Comparison of ENCODE assay signal across 14 cellular contexts in the genomic region with DNA sequence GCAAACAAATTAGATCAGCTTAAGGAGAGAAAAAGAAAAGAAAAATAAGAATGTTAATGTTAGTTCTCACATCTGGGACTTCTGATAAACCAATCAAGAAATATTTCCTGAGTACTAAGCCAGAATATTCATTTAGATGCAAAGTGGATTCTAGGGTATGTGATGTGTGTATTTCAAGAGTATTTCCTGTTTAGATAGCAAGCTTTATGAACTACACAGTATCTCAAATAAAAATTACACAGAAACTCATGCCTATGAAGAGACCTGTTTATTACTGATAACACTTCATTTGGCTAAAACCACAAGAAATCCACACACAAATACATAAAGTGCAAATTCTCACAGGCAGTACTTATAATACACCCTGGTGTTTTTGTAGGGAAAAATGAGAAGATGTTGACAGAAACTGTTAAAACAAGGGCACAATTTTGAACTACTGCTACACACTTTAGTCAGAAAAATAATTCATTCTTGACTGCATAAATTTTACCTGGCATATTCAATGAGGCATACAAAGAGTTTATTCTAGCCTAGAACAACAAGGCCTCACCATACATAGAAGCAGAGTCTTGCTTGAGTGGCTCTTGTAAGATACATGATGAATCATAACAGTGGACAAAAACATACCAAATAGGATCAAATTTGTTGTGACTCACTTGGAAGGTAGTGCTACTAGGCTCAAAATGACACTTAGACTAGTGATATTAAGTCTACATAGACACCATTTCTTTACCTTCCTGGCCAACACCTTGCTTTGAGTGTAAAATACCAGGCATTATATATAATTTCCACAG. TPM values are rescaled to one million over a fixed set of nuclear protein-coding genes. Genes with fewer than 3 reads are reported as not detected.
DNase-seq lines count a peak whose midpoint lies in the region; ATAC-seq and TF ChIP-seq lines count a peak whose summit lies in the region.
"Had no signal": no experiment of that assay in that cellular context is flagged by ENCODE, and none has a peak within 500 bp of the region (broad histone marks: within the 10 kb centered on the region; RNA-seq: fewer than 3 reads in every experiment).

No MANE protein-coding gene starts in this region.

- no peak overlapping the region for H3K4me3 ChIP-seq in left lung
- no peak overlapping the region for H3K4me3 ChIP-seq in WERI-Rb-1 (ENCODE audit: low read depth, low read length)
- H3K4me3 ChIP-seq: heart right ventricle had no signal

- H3K27me3 ChIP-seq in left lung (no peaks in the 10 kb centered on the region), WERI-Rb-1 (ENCODE audit: insufficient read depth, low read depth, severe bottlenecking) (no peaks in the 10 kb centered on the region)
- H3K27me3 ChIP-seq: heart right ventricle, neutrophil had no signal

- intact Hi-C loops in left lung (cut with DNase I) = no loop called here

- peaks cover 9 to 10% of the 10 kb centered on the region in 2 donors for H3K4me1 ChIP-seq in left lung

- no peaks in the 10 kb centered on the region for H3K36me3 ChIP-seq in left lung
- no peaks in the 10 kb centered on the region for H3K36me3 ChIP-seq in WERI-Rb-1

- ATAC-seq in left lung (peak; percentile 30), HG02763 (IDR thresholded peaks at IDR 0.05; ENCODE audit: unreplicated experiment) (no peak), GM21737 (IDR thresholded peaks at IDR 0.05; ENCODE audit: unreplicated experiment) (no peak)
- ATAC-seq: heart right ventricle had no signal

- DNase-seq in DMS79 treated with DMSO at 0.1 percent for 48 hours (lab: John Stamatoyannopoulos, UW) (peak; percentile 55), RKO (ENCODE audit: low spot score) (peak; percentile 65), dedifferentiated amniotic fluid mesenchymal stem cell (ENCODE audit: extremely low spot score) (peak; percentile 31), left lung (no peak), WERI-Rb-1 (no peak), NCI-H524 treated with DMSO at 0.1 percent for 48 hours (lab: John Stamatoyannopoulos, UW) (no peak)
- DNase-seq: activated naive CD4-positive, alpha-beta T cell treated with anti-CD3 and anti-CD28 coated beads, Interleukin-2, amount 10 ng/mL, durations not matched to agents 7 days and 5 days; heart right ventricle; stimulated activated CD4-positive, alpha-beta T cell treated with anti-CD3 and anti-CD28 coated beads, Interleukin-12 subunit alpha, Interleukin-12 subunit beta, amount 100 ng/mL, for 4 hours had no signal

- H3K27ac ChIP-seq in left lung (no peak overlapping the region), WERI-Rb-1 (no peak overlapping the region)
- H3K27ac ChIP-seq: heart right ventricle, HL-60, neutrophil had no signal

- TF ChIP-seq CTCF in left lung (IDR thresholded peaks at IDR 0.05) (no peak), WERI-Rb-1 (IDR thresholded peaks at IDR 0.05; ENCODE audit: low read depth, low read length) (no peak)

- no peaks in the 10 kb centered on the region for H3K9me3 ChIP-seq in left lung
- peaks cover 5% of the 10 kb centered on the region for H3K9me3 ChIP-seq in WERI-Rb-1 (ENCODE audit: severe bottlenecking)
- H3K9me3 ChIP-seq: neutrophil had no signal

RNA-seq across cellular contexts. Expression of a gene that starts 18.8 kb away (rescaled TPM):
- 10 to 100 TPM in 1 of 2 donors, 1 to 10 TPM in 1; 2.0 to 12.1 TPM for total RNA-seq in left lung
- total RNA-seq: T-helper 2 cell treated with Interferon-gamma antibody and Interleukin-4, amounts not matched to agents 100 ng/mL and 5 ng/mL, for 36 hours had no signal

Comparison
In these comparisons a context has a peak if more than half of its experiments do, and no peak if none do; other contexts are left out.
1. DNase-seq: peak in DMS79 treated with DMSO at 0.1 percent for 48 hours (single experiment), RKO (single experiment) and dedifferentiated amniotic fluid mesenchymal stem cell (single experiment); none in left lung (0 of 2), WERI-Rb-1 (single experiment) and NCI-H524 treated with DMSO at 0.1 percent for 48 hours (single experiment).